9 cellular contexts compared by ENCODE assay signal in genomic region chr12:119178544-119179334, GRCh38. TPM values are rescaled to one million over a fixed set of nuclear protein-coding genes. Genes with fewer than 3 reads are reported as not detected.
DNase-seq lines count a peak whose midpoint lies in the region; ATAC-seq and TF ChIP-seq lines count a peak whose summit lies in the region.
"Had no signal": no experiment of that assay in that cellular context is flagged by ENCODE, and none has a peak within 500 bp of the region (broad histone marks: within the 10 kb centered on the region; RNA-seq: fewer than 3 reads in every experiment).

HSPB8 (plus strand) TSS chr12:119178931; CDS start chr12:119179313, 382 bp downstream.

- POLR2A ChIA-PET in activated CD4-positive, alpha-beta T cell treated with anti-CD3 and anti-CD28 coated beads, Interleukin-2, amount 10 ng/mL, durations not matched to agents 7 days and 5 days (lab: Charles Lee): no interaction called here

- H3K9ac ChIP-seq in fibroblast of lung (ENCODE audit: insufficient read depth, low read length): peak within 1 kb of the TSS; percentile 50
- peak within 1 kb of the TSS; percentile 62 for H3K9ac ChIP-seq in mucosa of stomach (ENCODE audit: low read length)

- no peaks in the 10 kb centered on the region for H3K9me3 ChIP-seq in fibroblast of lung (ENCODE audit: control insufficient read depth, insufficient read depth, low read depth, low read length)
- H3K9me3 ChIP-seq in mucosa of stomach (ENCODE audit: control insufficient read depth, low read length): no peaks in the 10 kb centered on the region

- TF ChIP-seq POLR2A in erythroblast (IDR thresholded peaks at IDR 0.05; ENCODE audit: low read length): no peak

- H3K27me3 ChIP-seq in fibroblast of lung (ENCODE audit: control insufficient read depth, insufficient read depth, low read length) (no peaks in the 10 kb centered on the region), mucosa of stomach (ENCODE audit: control insufficient read depth, insufficient read depth, low read length) (peaks cover 13% of the 10 kb centered on the region)

- H3K27ac Mint-ChIP-seq in activated CD4-positive, alpha-beta T cell treated with anti-CD3 and anti-CD28 coated beads, Interleukin-2, amount 10 ng/mL, durations not matched to agents 7 days and 5 days: no peak within 1 kb of the TSS
- H3K27ac Mint-ChIP-seq: memory B cell had no signal

- H2AFZ ChIP-seq in fibroblast of lung (ENCODE audit: low read length): no peak within 1 kb of the TSS

- peak within 1 kb of the TSS; percentile 84 for H3K4me2 ChIP-seq in fibroblast of lung (ENCODE audit: extremely low read depth, insufficient read depth, low read length)

- H3K36me3 ChIP-seq in fibroblast of lung (ENCODE audit: control insufficient read depth, insufficient read depth, low read length) (no peaks in the 10 kb centered on the region), mucosa of stomach (ENCODE audit: control insufficient read depth, insufficient read depth, low read length) (no peaks in the 10 kb centered on the region)

- H3K4me3 Mint-ChIP-seq in activated CD4-positive, alpha-beta T cell treated with anti-CD3 and anti-CD28 coated beads, Interleukin-2, amount 10 ng/mL, durations not matched to agents 7 days and 5 days: no peak within 1 kb of the TSS
- H3K4me3 Mint-ChIP-seq: memory B cell had no signal

- no peak for TF ChIP-seq CTCF in fibroblast of lung (conservative IDR thresholded peaks at IDR 0.05 in 1 of 2, IDR thresholded peaks at IDR 0.05 in 1 of 2; ENCODE audit: low read depth in 1 of 2, low read length in 2 of 2)

- no peaks in the 10 kb centered on the region for H3K4me1 Mint-ChIP-seq in activated CD4-positive, alpha-beta T cell treated with anti-CD3 and anti-CD28 coated beads, Interleukin-2, amount 10 ng/mL, durations not matched to agents 7 days and 5 days
- H3K4me1 Mint-ChIP-seq: memory B cell had no signal

- H3K36me3 Mint-ChIP-seq in activated CD4-positive, alpha-beta T cell treated with anti-CD3 and anti-CD28 coated beads, Interleukin-2, amount 10 ng/mL, durations not matched to agents 7 days and 5 days (ENCODE audit: low read depth): no peaks in the 10 kb centered on the region
- H3K36me3 Mint-ChIP-seq: memory B cell had no signal

- DNase-seq in EL (peak; percentile 87), RPMI7951 (ENCODE audit: low read depth) (peak; percentile 75), fibroblast of lung (ENCODE audit: low read depth in 2 of 2) (peak; percentile 92 to 94), erythroblast (lab: John Stamatoyannopoulos, UW) (no peak)
- no peak for DNase-seq in activated CD4-positive, alpha-beta T cell treated with anti-CD3 and anti-CD28 coated beads, Interleukin-2, amount 10 ng/mL, durations not matched to agents 7 days and 5 days

- H4K20me1 ChIP-seq in fibroblast of lung (ENCODE audit: control insufficient read depth, extremely low read depth, insufficient read depth, low read length): no peaks in the 10 kb centered on the region

- no peaks in the 10 kb centered on the region for H3K9me3 Mint-ChIP-seq in activated CD4-positive, alpha-beta T cell treated with anti-CD3 and anti-CD28 coated beads, Interleukin-2, amount 10 ng/mL, durations not matched to agents 7 days and 5 days
- H3K9me3 Mint-ChIP-seq: memory B cell had no signal

- peaks cover 17% of the 10 kb centered on the region for H3K4me1 ChIP-seq in fibroblast of lung (ENCODE audit: control insufficient read depth, extremely low read depth, insufficient read depth, low read length)
- H3K4me1 ChIP-seq in mucosa of stomach (ENCODE audit: control insufficient read depth, insufficient read depth, low read length): peaks cover 7% of the 10 kb centered on the region

- H3K27me3 Mint-ChIP-seq in activated CD4-positive, alpha-beta T cell treated with anti-CD3 and anti-CD28 coated beads, Interleukin-2, amount 10 ng/mL, durations not matched to agents 7 days and 5 days: no peaks in the 10 kb centered on the region

- peaks cover 9% of the 10 kb centered on the region for H3K79me2 ChIP-seq in fibroblast of lung (ENCODE audit: control insufficient read depth, insufficient read depth, low read length)

- CTCF ChIA-PET in activated CD4-positive, alpha-beta T cell treated with anti-CD3 and anti-CD28 coated beads, Interleukin-2, amount 10 ng/mL, durations not matched to agents 7 days and 5 days (lab: Charles Lee): no interaction called here

- ATAC-seq in HG02759 (IDR thresholded peaks at IDR 0.05; ENCODE audit: unreplicated experiment) (no peak), HG03469 (IDR thresholded peaks at IDR 0.05; ENCODE audit: unreplicated experiment) (no peak)

- H3K27ac ChIP-seq in fibroblast of lung (ENCODE audit: insufficient read depth, low read length): peak within 1 kb of the TSS; percentile 84

- H3K4me3 ChIP-seq in fibroblast of lung (replicated peaks in 1 of 4; ENCODE audit: control extremely low read depth in 1 of 4, insufficient read depth in 1 of 4, low read depth in 3 of 4, low read length in 4 of 4): peak within 1 kb of the TSS; percentile 28 to 82 (median 56)
- H3K4me3 ChIP-seq in mucosa of stomach (ENCODE audit: low read length): no peak within 1 kb of the TSS

RNA-seq across cellular contexts. Expression of gene HSPB8, which starts in this region (rescaled TPM):
- total RNA-seq in RPMI7951 (2014; rRNA removed; shearing (Covaris generic)): 2.5 and 2.9 TPM in 2 replicates
- 21.3 and 23.8 TPM in 2 replicates for total RNA-seq in fibroblast of lung
- 23.5 and 42.4 TPM in 2 replicates for polyA plus RNA-seq in fibroblast of lung
- polyA plus RNA-seq in fibroblast of lung (2012): 14.5 and 24.2 TPM in 2 replicates
- 21.7 and 24.2 TPM in 2 replicates for polyA minus RNA-seq in fibroblast of lung (ENCODE audit: low replicate concordance)
- not detected for total RNA-seq in activated CD4-positive, alpha-beta T cell treated with anti-CD3 and anti-CD28 coated beads, Interleukin-2, amount 10 ng/mL, durations not matched to agents 7 days and 5 days

Comparison
In these comparisons a context has a peak if more than half of its experiments do, and no peak if none do; other contexts are left out.
1. DNase-seq: peak in EL (single experiment), RPMI7951 (single experiment) and fibroblast of lung (2 of 2); none in activated CD4-positive, alpha-beta T cell treated with anti-CD3 and anti-CD28 coated beads, Interleukin-2, amount 10 ng/mL, durations not matched to agents 7 days and 5 days (single experiment) and erythroblast (0 of 2).